1 cellular context compared by ENCODE assay signal in genomic region chr20:5821627-5822215, GRCh38.
A peak's percentile ranks its signal among the peaks of the same experiment; 100 is the strongest.
TF ChIP-seq lines count a peak whose summit lies in the region.

No MANE protein-coding gene starts in this region.

TF ChIP-seq in HepG2, 621 proteins besides CTCF, POLR2A, EP300 and RAD21 (continued from another document and continues in another):
- no peak for TF ChIP-seq RNF219 (CRISPR knock-in tag; IDR thresholded peaks at IDR 0.05)
- no peak for TF ChIP-seq THAP8 (CRISPR knock-in tag; IDR thresholded peaks at IDR 0.05; ENCODE audit: borderline replicate concordance)
- TF ChIP-seq MLLT10 (CRISPR knock-in tag; IDR thresholded peaks at IDR 0.05): no peak
- 0 out of 2 replicates have a peak, but pooled peaks have one; percentile 21 for TF ChIP-seq GFI1 (CRISPR knock-in tag; IDR thresholded peaks at IDR 0.05; ENCODE audit: borderline replicate concordance)
- TF ChIP-seq WIZ (CRISPR knock-in tag; IDR thresholded peaks at IDR 0.05): no peak
- peak; percentile 59; the same call in 1 of the 2 replicates for TF ChIP-seq ZBTB3 (CRISPR knock-in tag; IDR thresholded peaks at IDR 0.05; ENCODE audit: borderline replicate concordance, low read depth)
- TF ChIP-seq TEF (CRISPR knock-in tag; IDR thresholded peaks at IDR 0.05): no peak; the same call in 1 of the 2 replicates
- peak; percentile 96; the same call in 1 of the 2 replicates for TF ChIP-seq ZNF292 (CRISPR knock-in tag; IDR thresholded peaks at IDR 0.05; ENCODE audit: borderline replicate concordance, low read depth)
- no peak for TF ChIP-seq SMARCC2 (IDR thresholded peaks at IDR 0.05)
- TF ChIP-seq ZBTB39 (CRISPR knock-in tag; IDR thresholded peaks at IDR 0.05): no peak
- no peak for TF ChIP-seq ZNF24 (IDR thresholded peaks at IDR 0.05)
- TF ChIP-seq ZFYVE20 (CRISPR knock-in tag; IDR thresholded peaks at IDR 0.05; ENCODE audit: borderline replicate concordance, low read depth): no peak
- no peak for TF ChIP-seq ZNF672 (CRISPR knock-in tag; IDR thresholded peaks at IDR 0.05)
- TF ChIP-seq ZNF143 (CRISPR knock-in tag; IDR thresholded peaks at IDR 0.05): no peak
- TF ChIP-seq ZKSCAN8 (CRISPR knock-in tag; IDR thresholded peaks at IDR 0.05; ENCODE audit: borderline replicate concordance): no peak
- TF ChIP-seq MYC (CRISPR knock-in tag; IDR thresholded peaks at IDR 0.05; ENCODE audit: borderline replicate concordance): peak; percentile 77
- no peak for TF ChIP-seq FIP1L1 (IDR thresholded peaks at IDR 0.05; ENCODE audit: borderline replicate concordance, insufficient read depth, low read depth, low read length)
- peak; percentile 25 for TF ChIP-seq ARHGAP35 (CRISPR knock-in tag; IDR thresholded peaks at IDR 0.05; ENCODE audit: borderline replicate concordance)
- no peak for TF ChIP-seq HNRNPK (IDR thresholded peaks at IDR 0.05; ENCODE audit: low read depth, low read length, poor library complexity, severe bottlenecking)
- TF ChIP-seq GLI4 (CRISPR knock-in tag; IDR thresholded peaks at IDR 0.05; ENCODE audit: borderline replicate concordance): no peak
- no peak for TF ChIP-seq EZH2 (conservative IDR thresholded peaks at IDR 0.05; ENCODE audit: low read depth, low read length)
- TF ChIP-seq ARID4A (CRISPR knock-in tag; IDR thresholded peaks at IDR 0.05; ENCODE audit: borderline replicate concordance): peak; percentile 66; the same call in 1 of the 2 replicates
- no peak for TF ChIP-seq ZSCAN20 (CRISPR knock-in tag; IDR thresholded peaks at IDR 0.05; ENCODE audit: borderline replicate concordance)
- TF ChIP-seq HDAC1 (CRISPR knock-in tag; IDR thresholded peaks at IDR 0.05): peak; percentile 77
- no peak for TF ChIP-seq SP4 (CRISPR knock-in tag; IDR thresholded peaks at IDR 0.05)
- no peak for TF ChIP-seq LBX2 (CRISPR knock-in tag; IDR thresholded peaks at IDR 0.05; ENCODE audit: borderline replicate concordance)
- 0 out of 2 replicates have a peak, but pooled peaks have one; percentile 71 for TF ChIP-seq TBP (CRISPR knock-in tag; IDR thresholded peaks at IDR 0.05)
- TF ChIP-seq KLF9 (CRISPR knock-in tag; IDR thresholded peaks at IDR 0.05; ENCODE audit: low read depth): 0 out of 2 replicates have a peak, but pooled peaks have one; percentile 49
- TF ChIP-seq BATF2 (CRISPR knock-in tag; IDR thresholded peaks at IDR 0.05): no peak
- TF ChIP-seq ZSCAN12 (CRISPR knock-in tag; IDR thresholded peaks at IDR 0.05): peak; percentile 84; the same call in 1 of the 2 replicates
- TF ChIP-seq RBFOX2 (IDR thresholded peaks at IDR 0.05; ENCODE audit: low read depth, low read length): 0 out of 2 replicates have a peak, but pooled peaks have one; percentile 16
- TF ChIP-seq HNF1B (CRISPR knock-in tag; IDR thresholded peaks at IDR 0.05): peak; percentile 33; the same call in 1 of the 2 replicates
- TF ChIP-seq ZNF740 (CRISPR knock-in tag; IDR thresholded peaks at IDR 0.05): no peak
- no peak for TF ChIP-seq NFATC3 (CRISPR knock-in tag; IDR thresholded peaks at IDR 0.05)
- TF ChIP-seq MLXIP (CRISPR knock-in tag; IDR thresholded peaks at IDR 0.05; ENCODE audit: borderline replicate concordance): peak; percentile 28; the same call in 1 of the 2 replicates
- peak; percentile 76; the same call in 1 of the 2 replicates for TF ChIP-seq ZNF704 (CRISPR knock-in tag; IDR thresholded peaks at IDR 0.05; ENCODE audit: borderline replicate concordance)
- peak; percentile 68 for TF ChIP-seq ZNF772 (CRISPR knock-in tag; IDR thresholded peaks at IDR 0.05)
- TF ChIP-seq GLMP (CRISPR knock-in tag; IDR thresholded peaks at IDR 0.05; ENCODE audit: borderline replicate concordance): no peak
- no peak for TF ChIP-seq ZFP62 (CRISPR knock-in tag; IDR thresholded peaks at IDR 0.05)
- no peak for TF ChIP-seq HNRNPH1 (optimal IDR thresholded peaks at IDR 0.05; ENCODE audit: low read depth, low read length)
- no peak for TF ChIP-seq ZSCAN30 (CRISPR knock-in tag; IDR thresholded peaks at IDR 0.05)
- TF ChIP-seq NCOR1 (IDR thresholded peaks at IDR 0.05; ENCODE audit: borderline replicate concordance, low read length): no peak
- no peak for TF ChIP-seq SMARCE1 (IDR thresholded peaks at IDR 0.05; ENCODE audit: borderline replicate concordance)
- peak; percentile 55; the same call in 1 of the 2 replicates for TF ChIP-seq JUND (CRISPR knock-in tag; IDR thresholded peaks at IDR 0.05)
